In the genomic region with DNA sequence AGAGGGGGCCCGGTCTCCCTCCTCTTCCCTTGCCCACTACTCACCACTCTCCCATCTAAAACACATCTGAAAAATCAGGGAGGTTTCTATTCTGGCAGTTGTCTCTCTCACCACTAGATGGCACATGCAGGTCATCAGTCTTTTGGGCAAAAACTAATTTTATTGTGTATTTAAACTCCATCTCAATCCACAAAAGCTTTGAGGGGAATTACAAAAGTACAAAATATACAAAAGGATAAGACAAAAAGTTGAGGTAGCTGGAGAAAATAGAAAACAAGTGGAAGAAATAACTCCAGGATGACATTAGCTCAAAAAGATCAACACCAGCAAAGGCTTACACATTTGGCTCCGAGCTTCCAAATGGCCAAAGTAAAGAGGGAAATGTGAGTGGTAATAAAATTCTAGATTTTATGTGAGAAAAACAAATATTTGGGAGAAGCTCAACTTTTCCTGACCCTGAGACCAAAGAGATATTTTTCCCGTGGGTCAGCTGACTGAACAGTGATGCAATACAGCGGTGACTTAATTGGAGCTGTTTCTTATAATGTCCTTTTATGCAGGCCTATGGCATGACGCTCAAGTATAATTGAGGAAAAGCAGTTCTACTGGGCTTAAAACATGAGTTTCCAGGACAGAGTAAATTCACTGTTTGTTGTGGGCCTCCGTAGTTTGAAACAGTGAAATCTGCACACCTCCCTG, we compare ENCODE assay signal across 8 cellular contexts.
A peak's percentile ranks its signal among the peaks of the same experiment; 100 is the strongest.
DNase-seq lines count a peak whose midpoint lies in the region; ATAC-seq, FAIRE-seq and TF ChIP-seq lines count a peak whose summit lies in the region.

No MANE protein-coding gene starts in this region.

- no peak for TF ChIP-seq EP300 in transverse colon (IDR thresholded peaks at IDR 0.05; ENCODE audit: low read depth)

- peak; percentile 47 for FAIRE-seq in A204.1 (lab: Jason Lieb, UNC)

- TF ChIP-seq POLR2A in transverse colon (IDR thresholded peaks at IDR 0.05), result no peak

- no peaks in the 10 kb centered on the region for H3K36me3 Mint-ChIP-seq in activated T-cell treated with anti-CD3 and anti-CD28 coated beads, Interleukin-2, amount 50 U/mL, for 4 hours (ENCODE audit: insufficient read depth)

- no peak for ATAC-seq in activated T-cell treated with anti-CD3 and anti-CD28 coated beads, Interleukin-2, amount 50 U/mL, for 4 hours

- H3K4me3 ChIP-seq in WERI-Rb-1 (ENCODE audit: low read depth, low read length) (no peak overlapping the region), transverse colon (no peak overlapping the region)

- WGBS in transverse colon (ENCODE audit: low coverage in 1 of 2), 2 donors, result 62 to 75% methylated on average over 5 to 6 of the region's 6 CpGs

- H3K9me3 Mint-ChIP-seq in activated T-cell treated with anti-CD3 and anti-CD28 coated beads, Interleukin-2, amount 50 U/mL, for 4 hours, result no peaks in the 10 kb centered on the region

- H3K27me3 ChIP-seq in WERI-Rb-1 (ENCODE audit: insufficient read depth, low read depth, severe bottlenecking) (no peaks in the 10 kb centered on the region), transverse colon (no peaks in the 10 kb centered on the region)

- peaks cover 0 to 12% (median 0%) of the 10 kb centered on the region in 4 donors for H3K4me1 ChIP-seq in transverse colon

- H3K36me3 ChIP-seq in WERI-Rb-1 (no peaks in the 10 kb centered on the region), transverse colon (no peaks in the 10 kb centered on the region)

- H3K4me1 Mint-ChIP-seq in activated T-cell treated with anti-CD3 and anti-CD28 coated beads, Interleukin-2, amount 50 U/mL, for 4 hours (ENCODE audit: low read depth), result peaks cover 11% of the 10 kb centered on the region

- H3K4me3 Mint-ChIP-seq in activated T-cell treated with anti-CD3 and anti-CD28 coated beads, Interleukin-2, amount 50 U/mL, for 4 hours, result no peak overlapping the region

- peak; percentile 30 for DNase-seq in G401 (ENCODE audit: low spot score)
- DNase-seq in NCI-H1930 (lab: John Stamatoyannopoulos, UW), result peak; percentile 14 to 15
- DNase-seq in WERI-Rb-1, result peak; percentile 16
- DNase-seq in hepatic stellate cell (ENCODE audit: low spot score), result peak; percentile 23
- no peak for DNase-seq in transverse colon
- no peak for DNase-seq in activated T-cell treated with anti-CD3 and anti-CD28 coated beads, Interleukin-2, amount 50 U/mL, for 4 hours
- DNase-seq in stimulated activated CD8-positive, alpha-beta memory T cell treated with anti-CD3 and anti-CD28 coated beads, Interleukin-4, amount 100 ng/mL, for 48 hours, result no peak

- H3K9me3 ChIP-seq in WERI-Rb-1 (ENCODE audit: severe bottlenecking) (no peaks in the 10 kb centered on the region), transverse colon (no peaks in the 10 kb centered on the region)

- peak; percentile 57 for TF ChIP-seq CTCF in WERI-Rb-1 (IDR thresholded peaks at IDR 0.05; ENCODE audit: low read depth, low read length)
- TF ChIP-seq CTCF in transverse colon (IDR thresholded peaks at IDR 0.05), result peak; percentile 54 to 78 (median 70)

- peaks cover 3% of the 10 kb centered on the region for H3K27me3 Mint-ChIP-seq in activated T-cell treated with anti-CD3 and anti-CD28 coated beads, Interleukin-2, amount 50 U/mL, for 4 hours (ENCODE audit: low read depth)

- in situ Hi-C loops in G401 (cut with HindIII; ENCODE audit: low sequenced_read_pairs), result no loop called here
- in situ Hi-C loops in transverse colon (cut with MboI; ENCODE audit: low pct_ligation_motif_present in 1 of 4, low pct_unique_long_range_greater_than_20kb in 1 of 4, low sequenced_read_pairs in 3 of 4), result no loop called here

- intact Hi-C loops in transverse colon (cut with DNase I; ENCODE audit: low total_unique reads), result no loop called here

- no peak overlapping the region for H3K27ac ChIP-seq in WERI-Rb-1
- no peak overlapping the region for H3K27ac ChIP-seq in transverse colon

Comparison
In these comparisons a context has a peak if more than half of its experiments do, and no peak if none do; other contexts are left out.
1. DNase-seq: peak in G401 (single experiment), NCI-H1930 (2 of 2), WERI-Rb-1 (single experiment) and hepatic stellate cell (single experiment); none in transverse colon (single experiment), activated T-cell treated with anti-CD3 and anti-CD28 coated beads, Interleukin-2, amount 50 U/mL, for 4 hours (single experiment) and stimulated activated CD8-positive, alpha-beta memory T cell treated with anti-CD3 and anti-CD28 coated beads, Interleukin-4, amount 100 ng/mL, for 48 hours (single experiment).